Comparison of ENCODE assay signal across 17 cellular contexts in genomic region chr4:4818440-4819212, GRCh38. TPM values are rescaled to one million over a fixed set of nuclear protein-coding genes. Genes with fewer than 3 reads are reported as not detected.
"Had no signal": no experiment of that assay in that cellular context is flagged by ENCODE, and none has a peak within 500 bp of the region (broad histone marks: within the 10 kb centered on the region; RNA-seq: fewer than 3 reads in every experiment).

No MANE protein-coding gene starts in this region.

- H3K36me3 ChIP-seq: brain microvascular endothelial cell, thyroid gland had no signal

- ATAC-seq: activated CD4-positive, CD25-positive, alpha-beta regulatory T cell treated with anti-CD3 and anti-CD28 coated beads, Interleukin-2, amount 50 U/mL, for 24 hours; activated naive CD8-positive, alpha-beta T cell treated with anti-CD3 and anti-CD28 coated beads, Interleukin-2, amount 50 U/mL, for 24 hours; left lobe of liver; natural killer cell treated with Interleukin-12 subunit alpha and Interleukin-12 subunit beta and Interleukin-15 and Interleukin-18, amount 100 ng/mL, for 72 hours had no signal

- H3K4me1 ChIP-seq: thyroid gland had no signal

- H3K9me3 ChIP-seq: thyroid gland had no signal

- H3K27me3 ChIP-seq: thyroid gland had no signal

- H3K4me3 ChIP-seq: coronary artery, thyroid gland had no signal

- DNase-seq: activated CD4-positive, alpha-beta T cell treated with anti-CD3 and anti-CD28 coated beads, Interleukin-2, amount 10 ng/mL, durations not matched to agents 7 days and 5 days; activated CD8-positive, alpha-beta memory T cell treated with anti-CD3 and anti-CD28 coated beads for 24 hours; activated CD8-positive, alpha-beta memory T cell treated with anti-CD3 and anti-CD28 coated beads, Interleukin-2, amount 50 U/mL, for 48 hours; activated effector memory CD4-positive, alpha-beta T cell treated with Interleukin-2 at 50 U/mL for 16 hours; activated naive CD4-positive, alpha-beta T cell treated with anti-CD3 and anti-CD28 coated beads, Interleukin-2, amount 10 ng/mL, durations not matched to agents 7 days and 5 days; activated naive CD8-positive, alpha-beta T cell treated with anti-CD3 and anti-CD28 coated beads, Interleukin-2, amount 50 U/mL, for 24 hours; activated T-cell treated with anti-CD3 and anti-CD28 coated beads, Interleukin-2, amount 50 U/mL, for 48 hours; brain microvascular endothelial cell; stimulated activated CD8-positive, alpha-beta memory T cell treated with anti-CD3 and anti-CD28 coated beads, Interleukin-4, amount 100 ng/mL, for 48 hours; stimulated activated naive CD4-positive, alpha-beta T cell treated with Interleukin-2 at 50 U/mL for 16 hours; thyroid gland had no signal

- H3K27ac ChIP-seq: brain microvascular endothelial cell, coronary artery, thyroid gland had no signal

- FAIRE-seq: islet of Langerhans, urothelium cell line had no signal

RNA-seq across cellular contexts. Expression of gene MSX1, which starts 40.8 kb away (rescaled TPM):
- total RNA-seq: activated CD4-positive, alpha-beta T cell treated with anti-CD3 and anti-CD28 coated beads, Interleukin-2, amount 10 ng/mL, durations not matched to agents 7 days and 5 days had no signal
